20 cellular contexts compared by ENCODE assay signal in genomic region chr3:26104856-26105255, GRCh38.
DNase-seq lines count a peak whose midpoint lies in the region; ATAC-seq, FAIRE-seq and TF ChIP-seq lines count a peak whose summit lies in the region.
"Had no signal": no experiment of that assay in that cellular context is flagged by ENCODE, and none has a peak within 500 bp of the region (broad histone marks: within the 10 kb centered on the region; RNA-seq: fewer than 3 reads in every experiment).

No MANE protein-coding gene starts in this region.

- no peak overlapping the region for H3K9ac ChIP-seq in GM12878 (ENCODE audit: control insufficient read depth, insufficient read depth, low read length)
- H3K9ac ChIP-seq in mesendoderm (ENCODE audit: low read length), result no peak overlapping the region
- no peak overlapping the region for H3K9ac ChIP-seq in neuronal stem cell (ENCODE audit: low read depth, low read length, poor library complexity)

- H3K27me3 ChIP-seq in DOHH2 (ENCODE audit: control insufficient read depth, low read length), result no peaks in the 10 kb centered on the region
- H3K27me3 ChIP-seq in GM12878 (replicated peaks in 1 of 2; ENCODE audit: control insufficient read depth in 2 of 2, insufficient read depth in 2 of 2, low read length in 1 of 2), result no peaks in the 10 kb centered on the region
- H3K27me3 ChIP-seq in mesendoderm (ENCODE audit: insufficient read depth, low read length, poor library complexity), result no peaks in the 10 kb centered on the region
- no peaks in the 10 kb centered on the region for H3K27me3 ChIP-seq in neuronal stem cell (ENCODE audit: control insufficient read depth in 3 of 3, insufficient read depth in 3 of 3, low read depth in 1 of 3, low read length in 3 of 3)
- H3K27me3 ChIP-seq: uterus had no signal

- H3K4ac ChIP-seq in mesendoderm (ENCODE audit: low read depth, low read length) (no peak overlapping the region), neuronal stem cell (ENCODE audit: low read length) (no peak overlapping the region)

- H3K4me2 ChIP-seq in DOHH2 (ENCODE audit: low read length), result peak overlapping the region; percentile 55
- H3K4me2 ChIP-seq in GM12878 (ENCODE audit: control insufficient read depth, insufficient read depth), result no peak overlapping the region
- no peak overlapping the region for H3K4me2 ChIP-seq in mesendoderm (ENCODE audit: low read length)
- no peak overlapping the region for H3K4me2 ChIP-seq in neuronal stem cell (ENCODE audit: insufficient read depth, low read length, poor library complexity, severe bottlenecking)

- H3K23ac ChIP-seq in mesendoderm (ENCODE audit: low read length), result no peak overlapping the region
- no peak overlapping the region for H3K23ac ChIP-seq in neuronal stem cell (ENCODE audit: low read depth, low read length, poor library complexity)

- no peak overlapping the region for H4K91ac ChIP-seq in neuronal stem cell (ENCODE audit: low read depth, low read length, poor library complexity)

- peak overlapping the region; percentile 93 for H3K27ac ChIP-seq in DOHH2 (ENCODE audit: low read depth, low read length)
- no peak overlapping the region for H3K27ac ChIP-seq in GM12878 (ENCODE audit: control insufficient read depth, insufficient read depth)
- no peak overlapping the region for H3K27ac ChIP-seq in mesendoderm (ENCODE audit: low read depth, low read length)
- H3K27ac ChIP-seq in neuronal stem cell (replicated peaks; ENCODE audit: low read length), result no peak overlapping the region

- H2BK5ac ChIP-seq in mesendoderm (ENCODE audit: low read length) (no peak overlapping the region), neuronal stem cell (ENCODE audit: low read length) (no peak overlapping the region)

- H3K9me2 ChIP-seq in DOHH2 (replicated peaks; ENCODE audit: control insufficient read depth, low read length), result no peaks in the 10 kb centered on the region

- no peak overlapping the region for H3K14ac ChIP-seq in neuronal stem cell (ENCODE audit: low read length)

- RAD21 ChIA-PET in GM12878 (lab: Charles Lee; ENCODE audit: unreplicated experiment), result no interaction called here

- H2AK5ac ChIP-seq in mesendoderm (ENCODE audit: low read length), result no peak overlapping the region
- H2AK5ac ChIP-seq in neuronal stem cell (ENCODE audit: low read depth, low read length), result no peak overlapping the region

- no peak overlapping the region for H4K5ac ChIP-seq in mesendoderm (ENCODE audit: low read length)

- SMC1A ChIA-PET in GM12878 (lab: Charles Lee; ENCODE audit: uncharacterized antibody, unreplicated experiment), result interaction anchor here (0.6 kb wide), 1 partner anchor 813 kb away, joined by 3 read pairs; no protein-coding TSS in a partner anchor

- no peak overlapping the region for H2BK15ac ChIP-seq in mesendoderm (replicated peaks; ENCODE audit: low read depth)
- H2BK15ac ChIP-seq in neuronal stem cell (ENCODE audit: low read length), result no peak overlapping the region

- in situ Hi-C loops in GM12878 (cut with MboI), result no loop called here

- H3K4me3 ChIP-seq in DOHH2 (ENCODE audit: low read length) (peak overlapping the region; percentile 67), GM12878 (no peak overlapping the region), mesendoderm (ENCODE audit: low read length) (no peak overlapping the region), neuronal stem cell (ENCODE audit: low read length in 2 of 2) (no peak overlapping the region)
- H3K4me3 ChIP-seq: uterus had no signal

- H3F3A ChIP-seq in DOHH2 (ENCODE audit: control insufficient read depth, insufficient read depth), result peaks cover 26% of the 10 kb centered on the region

- CTCF ChIA-PET in GM12878 (lab: Yijun Ruan, JAX), result no interaction called here

- TF ChIP-seq POLR2A in GM12878 (IDR thresholded peaks at IDR 0.05; ENCODE audit: low read depth, low read length), result no peak

- H4K20me1 ChIP-seq in DOHH2 (ENCODE audit: control insufficient read depth, insufficient read depth, low read depth, low read length) (no peaks in the 10 kb centered on the region), GM12878 (ENCODE audit: control insufficient read depth, insufficient read depth) (no peaks in the 10 kb centered on the region)

- H3K36me3 ChIP-seq in DOHH2 (ENCODE audit: control insufficient read depth, low read length), result no peaks in the 10 kb centered on the region; the same call in 1 of the 2 replicates
- no peaks in the 10 kb centered on the region for H3K36me3 ChIP-seq in GM12878 (ENCODE audit: control insufficient read depth in 2 of 2, insufficient read depth in 2 of 2, low read length in 1 of 2)
- H3K36me3 ChIP-seq in mesendoderm (ENCODE audit: control insufficient read depth, insufficient read depth, low read length), result no peaks in the 10 kb centered on the region
- no peaks in the 10 kb centered on the region for H3K36me3 ChIP-seq in neuronal stem cell (replicated peaks in 1 of 2; ENCODE audit: control insufficient read depth in 2 of 2, insufficient read depth in 2 of 2, low read length in 2 of 2)
- H3K36me3 ChIP-seq: uterus had no signal

- WGBS in GM12878 (ENCODE audit: insufficient coverage, insufficient replicate concordance, low lambda C conversion rate, missing lambda C conversion rate), result 4% methylated on average over 2 of the region's 2 CpGs
- WGBS in mesendoderm (ENCODE audit: extremely low coverage, insufficient coverage, low lambda C conversion rate), result no CpG with 5 or more reads among the region's 2 CpGs
- WGBS in neuronal stem cell (ENCODE audit: extremely low coverage in 2 of 2, insufficient read length in 2 of 2, insufficient replicate concordance in 1 of 2), 2 donors, result no CpG with 5 or more reads among the region's 2 CpGs

- H3K9me3 ChIP-seq in DOHH2 (ENCODE audit: control insufficient read depth, insufficient read depth, low read length) (peaks cover 5% of the 10 kb centered on the region; the same call in 1 of the 2 replicates), GM12878 (replicated peaks; ENCODE audit: control insufficient read depth, insufficient read depth, low read length) (no peaks in the 10 kb centered on the region), neuronal stem cell (replicated peaks in 1 of 2; ENCODE audit: control insufficient read depth in 2 of 2, insufficient read depth in 1 of 2, low read depth in 1 of 2, low read length in 2 of 2) (no peaks in the 10 kb centered on the region)
- H3K9me3 ChIP-seq: uterus had no signal

- no peak overlapping the region for H3K56ac ChIP-seq in mesendoderm (ENCODE audit: low read length)

- no peaks in the 10 kb centered on the region for H3K79me1 ChIP-seq in mesendoderm (ENCODE audit: low read length)
- H3K79me1 ChIP-seq in neuronal stem cell (ENCODE audit: low read depth, low read length), result no peaks in the 10 kb centered on the region

- H2BK120ac ChIP-seq in mesendoderm (ENCODE audit: low read depth, low read length) (peak overlapping the region; percentile 92), neuronal stem cell (ENCODE audit: low read depth, low read length) (no peak overlapping the region)

- H4K8ac ChIP-seq in mesendoderm (ENCODE audit: low read depth, low read length) (no peak overlapping the region), neuronal stem cell (ENCODE audit: low read depth, low read length) (no peak overlapping the region)

- DNase-seq in GM12878 (ENCODE audit: low read depth, low spot score), result peak; percentile 12
- DNase-seq in mesendoderm, result peak; percentile 25
- no peak for DNase-seq in activated T-cell treated with anti-CD3 and anti-CD28 coated beads for 4 hours
- no peak for DNase-seq in neuronal stem cell (ENCODE audit: low spot score)
- DNase-seq in NCI-H526 (lab: John Stamatoyannopoulos, UW), result no peak
- DNase-seq in OCI-M1 (lab: John Stamatoyannopoulos, UW), result no peak
- DNase-seq: activated B cell treated with CpG ODN at 0.5 μM for 24 hours; activated CD8-positive, alpha-beta memory T cell treated with anti-CD3 and anti-CD28 coated beads for 24 hours; caudate nucleus; DND-41; head of caudate nucleus; islet precursor cell; NCI-H1436 treated with DMSO at 0.1 percent for 48 hours; NCI-H2227 treated with DMSO at 0.1 percent for 48 hours; nucleus accumbens; SHP77 treated with DMSO at 0.1 percent for 48 hours; uterus had no signal

- TF ChIP-seq CTCF in DOHH2 (IDR thresholded peaks at IDR 0.05; ENCODE audit: low read depth, low read length, poor library complexity, severe bottlenecking) (no peak), GM12878 (IDR thresholded peaks at IDR 0.05 in 2 of 3, conservative IDR thresholded peaks at IDR 0.05 in 1 of 3; ENCODE audit: control insufficient read depth in 2 of 3, extremely low read depth in 1 of 3, insufficient read depth in 1 of 3, low read depth in 3 of 3, low read length in 3 of 3) (no peak)

- no peak overlapping the region for H2BK12ac ChIP-seq in neuronal stem cell (ENCODE audit: low read length)

- POLR2A ChIA-PET in GM12878 (lab: Charles Lee), result no interaction called here

- H2AFZ ChIP-seq in GM12878 (ENCODE audit: control insufficient read depth, low read depth, low read length) (no peak overlapping the region), neuronal stem cell (ENCODE audit: low read length) (no peak overlapping the region)

- no peak for FAIRE-seq in GM12878 (lab: Jason Lieb, UNC)

- ATAC-seq in HG03432 (IDR thresholded peaks at IDR 0.05; ENCODE audit: unreplicated experiment), result peak; percentile 68
- no peak for ATAC-seq in GM12878
- ATAC-seq: activated T-helper 17 cell treated with anti-CD3 and anti-CD28 coated beads, Interleukin-2, amount 50 U/mL, for 72 hours had no signal

- H3K18ac ChIP-seq in mesendoderm (ENCODE audit: low read length), result no peak overlapping the region
- H3K18ac ChIP-seq in neuronal stem cell (ENCODE audit: low read length), result no peak overlapping the region

- no TSS peak for BruUV-seq in GM12878 (replicated peaks; lab: Mats Ljungman, UMichigan)

- intact Hi-C loops in GM12878 (cut with micrococcal nuclease; ENCODE audit: unreplicated experiment), result no loop called here

- TF ChIP-seq RAD21 in GM12878 (IDR thresholded peaks at IDR 0.05; ENCODE audit: insufficient read depth, low read depth, low read length), result no peak

- TF ChIP-seq EP300 in GM12878 (IDR thresholded peaks at IDR 0.05; ENCODE audit: borderline replicate concordance in 1 of 2, control insufficient read depth in 1 of 2, low read depth in 2 of 2, low read length in 2 of 2), result peak in 1 of 2 experiments; percentile 40; a peak in 1 of 4 replicates

- peaks cover 83% of the 10 kb centered on the region for H3K4me1 ChIP-seq in DOHH2 (ENCODE audit: control insufficient read depth, low read length)
- no peaks in the 10 kb centered on the region for H3K4me1 ChIP-seq in GM12878 (ENCODE audit: control insufficient read depth, insufficient read depth, low read length)
- no peaks in the 10 kb centered on the region for H3K4me1 ChIP-seq in mesendoderm (ENCODE audit: control insufficient read depth, low read depth, low read length)
- peaks cover 0 to 4% of the 10 kb centered on the region in 2 donors for H3K4me1 ChIP-seq in neuronal stem cell (ENCODE audit: control insufficient read depth in 2 of 2, insufficient read depth in 1 of 2, low read depth in 1 of 2, low read length in 2 of 2)
- H3K4me1 ChIP-seq: uterus had no signal

- H3K79me2 ChIP-seq in DOHH2 (ENCODE audit: control insufficient read depth, low read length) (no peaks in the 10 kb centered on the region), GM12878 (ENCODE audit: control insufficient read depth, insufficient read depth, low read length) (no peaks in the 10 kb centered on the region), mesendoderm (ENCODE audit: control insufficient read depth, insufficient read depth, low read length) (no peaks in the 10 kb centered on the region)

Comparison
In these comparisons a context has a peak if more than half of its experiments do, and no peak if none do; other contexts are left out.
1. DNase-seq: peak in GM12878 (single experiment) and mesendoderm (single experiment); none in activated T-cell treated with anti-CD3 and anti-CD28 coated beads for 4 hours (single experiment), neuronal stem cell (single experiment), NCI-H526 (0 of 2) and OCI-M1 (single experiment).